ENCODE assay signal across 35 cellular contexts in the genomic region with DNA sequence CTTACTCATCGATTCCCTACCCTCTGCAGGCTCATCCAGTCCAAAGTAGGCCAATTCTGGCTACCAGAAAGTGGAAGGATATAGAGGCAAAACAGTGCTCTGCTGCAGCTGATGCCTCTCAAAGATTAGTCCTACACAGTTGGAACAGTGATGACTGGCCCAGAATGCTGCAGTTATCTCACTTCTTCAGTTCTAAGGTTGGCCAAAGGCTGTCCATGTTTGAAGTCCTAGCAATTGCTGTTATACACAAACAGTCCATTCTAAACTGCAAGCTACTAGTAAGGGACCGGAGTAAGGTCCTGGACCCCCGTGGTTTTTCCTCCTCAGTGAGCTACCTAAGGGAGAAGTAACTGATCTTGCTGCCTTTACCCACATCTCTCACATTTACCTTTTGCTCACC.
A peak's percentile ranks its signal among the peaks of the same experiment; 100 is the strongest.
DNase-seq lines count a peak whose midpoint lies in the region; ATAC-seq, FAIRE-seq and TF ChIP-seq lines count a peak whose summit lies in the region.
"Had no signal": no experiment of that assay in that cellular context is flagged by ENCODE, and none has a peak within 500 bp of the region (broad histone marks: within the 10 kb centered on the region; RNA-seq: fewer than 3 reads in every experiment).

No MANE protein-coding gene starts in this region.

- WGBS in HepG2 (ENCODE audit: low lambda C conversion rate), result 88% methylated on average over 3 of the region's 3 CpGs
- WGBS in right lobe of liver (ENCODE audit: insufficient coverage, low coverage, low lambda C conversion rate, missing lambda C conversion rate), result 86% methylated on average over 3 of the region's 3 CpGs
- 7% methylated on average over 3 of the region's 3 CpGs for WGBS in K562 (ENCODE audit: insufficient coverage, low coverage, missing lambda C conversion rate)

- H3K27ac ChIP-seq in HepG2 (ENCODE audit: extremely low read length, insufficient read depth, low read length) (peak overlapping the region; percentile 27), right lobe of liver (no peak overlapping the region), K562 (ENCODE audit: extremely low read depth, low read depth, low read length) (no peak overlapping the region)
- H3K27ac ChIP-seq: 22Rv1; BLaER1; BLaER1 treated with 17β-estradiol and CSF1 and Interleukin-3, amounts not matched to agents 10 nM and 100 nM; C4-2B had no signal

- intact Hi-C loops in HepG2 (cut with micrococcal nuclease; ENCODE audit: unreplicated experiment) (no loop called here), right lobe of liver (cut with DNase I) (no loop called here), K562 (cut with micrococcal nuclease) (no loop called here)

- H3K79me2 ChIP-seq in HepG2 (ENCODE audit: insufficient read depth, low read length), result no peaks in the 10 kb centered on the region
- no peaks in the 10 kb centered on the region for H3K79me2 ChIP-seq in K562 (ENCODE audit: control insufficient read depth, insufficient read depth, low read length)

- H3K36me3 Mint-ChIP-seq in neural crest cell (ENCODE audit: low read depth), result no peaks in the 10 kb centered on the region
- H3K36me3 Mint-ChIP-seq: CD14-positive monocyte; CD4-positive, alpha-beta memory T cell; CD4-positive, CD25-positive, alpha-beta regulatory T cell; CD8-positive, alpha-beta memory T cell; CD8-positive, alpha-beta T cell had no signal

- H3K9me3 Mint-ChIP-seq in neural crest cell, result no peaks in the 10 kb centered on the region
- H3K9me3 Mint-ChIP-seq: CD4-positive, alpha-beta memory T cell; CD4-positive, alpha-beta T cell; CD4-positive, CD25-positive, alpha-beta regulatory T cell; CD8-positive, alpha-beta memory T cell; CD8-positive, alpha-beta T cell had no signal

- H3K36me3 ChIP-seq in HepG2 (replicated peaks in 1 of 2; ENCODE audit: control insufficient read depth in 1 of 2, insufficient read depth in 2 of 2, low read length in 2 of 2), result no peaks in the 10 kb centered on the region
- H3K36me3 ChIP-seq in right lobe of liver, result no peaks in the 10 kb centered on the region
- H3K36me3 ChIP-seq in K562 (ENCODE audit: control insufficient read depth, insufficient read depth, low read length), result no peaks in the 10 kb centered on the region
- H3K36me3 ChIP-seq: BE2C; BLaER1; BLaER1 treated with 17β-estradiol and CSF1 and Interleukin-3, amounts not matched to agents 10 nM and 100 nM had no signal

- DNase-seq in HepG2 (ENCODE audit: low spot score) (no peak), right lobe of liver (no peak), K562 (ENCODE audit: extremely low read depth in 1 of 4, low spot score in 3 of 4) (peak in 1 of 4 experiments; percentile 18), neural crest cell (ENCODE audit: low read depth, low spot score) (no peak), cerebellar cortex (ENCODE audit: low spot score) (no peak)
- DNase-seq in activated CD4-positive, alpha-beta T cell treated with anti-CD3 and anti-CD28 coated beads for 48 hours, result no peak
- DNase-seq: 8988T; ACHN; AML-193; BE2C; C1 segment of cervical spinal cord; Caco-2; Calu3; CD4-positive, alpha-beta memory T cell; CD4-positive, alpha-beta T cell; CD4-positive, CD25-positive, alpha-beta regulatory T cell; CD8-positive, alpha-beta memory T cell; CD8-positive, alpha-beta T cell; COR-L47; DMS 273 treated with DMSO at 0.1 percent for 48 hours; DMS153; DMS53; DMS79; DMS79 treated with DMSO at 0.1 percent for 48 hours; DND-41; EL had no signal

- FAIRE-seq in HepG2 (lab: Jason Lieb, UNC), result no peak
- FAIRE-seq in K562 (lab: Jason Lieb, UNC), result peak; percentile 70
- FAIRE-seq: A204.1, A549, D721Med had no signal

- no peaks in the 10 kb centered on the region for H3K9me1 ChIP-seq in K562 (ENCODE audit: control insufficient read depth, insufficient read depth, low read length)

- H3K9ac ChIP-seq in HepG2 (ENCODE audit: insufficient read depth, low read depth, low read length), result no peak overlapping the region
- H3K9ac ChIP-seq in K562 (ENCODE audit: insufficient read depth in 1 of 2, low read depth in 2 of 2, low read length in 2 of 2), result no peak overlapping the region
- H3K9ac ChIP-seq: BLaER1; BLaER1 treated with 17β-estradiol and CSF1 and Interleukin-3, amounts not matched to agents 10 nM and 100 nM had no signal

- H3K4me1 ChIP-seq in HepG2 (ENCODE audit: insufficient read depth, low read length), result peaks cover 57% of the 10 kb centered on the region
- peaks cover 0 to 17% (median 5%) of the 10 kb centered on the region in 4 donors for H3K4me1 ChIP-seq in right lobe of liver
- no peaks in the 10 kb centered on the region for H3K4me1 ChIP-seq in K562 (replicated peaks in 1 of 2; ENCODE audit: control insufficient read depth in 2 of 2, insufficient read depth in 2 of 2, low read length in 2 of 2)
- H3K4me1 ChIP-seq: BLaER1; BLaER1 treated with 17β-estradiol and CSF1 and Interleukin-3, amounts not matched to agents 10 nM and 100 nM had no signal

- TF ChIP-seq CTCF in HepG2 (CRISPR knock-in tag; IDR thresholded peaks at IDR 0.05), result no peak
- no peak for TF ChIP-seq CTCF in right lobe of liver (IDR thresholded peaks at IDR 0.05)
- TF ChIP-seq CTCF in K562 (IDR thresholded peaks at IDR 0.05 in 2 of 3, conservative IDR thresholded peaks at IDR 0.05 in 1 of 3; ENCODE audit: insufficient read depth in 2 of 3, low read depth in 1 of 3, low read length in 3 of 3), result no peak
- TF ChIP-seq CTCF in neural crest cell (conservative IDR thresholded peaks at IDR 0.05), result no peak

- no peak; the same call in 2 of the 3 replicates for ATAC-seq in HepG2
- ATAC-seq in right lobe of liver, result no peak
- peak; percentile 69 for ATAC-seq in K562
- ATAC-seq: A549; CD8-positive, alpha-beta T cell had no signal

- H2AFZ ChIP-seq in HepG2 (ENCODE audit: low read length) (no peak overlapping the region), K562 (ENCODE audit: low read depth, low read length) (peak overlapping the region; percentile 55; the same call in 1 of the 2 replicates)

- BruUV-seq in HepG2 (replicated peaks; lab: Mats Ljungman, UMichigan) (no TSS peak), K562 (replicated peaks; lab: Mats Ljungman, UMichigan) (no TSS peak)

- CTCF ChIA-PET in HepG2 (lab: Yijun Ruan, JAX; ENCODE audit: low intra/inter-chr PET ratio, low total read pairs), result no interaction called here
- CTCF ChIA-PET in K562 (lab: Yijun Ruan, JAX; ENCODE audit: low intra/inter-chr PET ratio), result no interaction called here

- no peak for TF ChIP-seq EP300 in HepG2 (IDR thresholded peaks at IDR 0.05; ENCODE audit: low read depth in 2 of 2, low read length in 2 of 2)
- no peak for TF ChIP-seq EP300 in HepG2 (CRISPR knock-in tag; IDR thresholded peaks at IDR 0.05; ENCODE audit: borderline replicate concordance)
- TF ChIP-seq EP300 in K562 (IDR thresholded peaks at IDR 0.05; ENCODE audit: low read length), result no peak

- H3K4me3 ChIP-seq in HepG2 (replicated peaks in 1 of 3; ENCODE audit: insufficient read depth in 1 of 3, low read depth in 2 of 3, low read length in 3 of 3) (no peak overlapping the region), right lobe of liver (no peak overlapping the region), K562 (no peak overlapping the region)
- H3K4me3 ChIP-seq: A549; BLaER1; BLaER1 treated with 17β-estradiol and CSF1 and Interleukin-3, amounts not matched to agents 10 nM and 100 nM had no signal

- H3K4me2 ChIP-seq in HepG2 (ENCODE audit: low read depth, low read length) (no peak overlapping the region), K562 (ENCODE audit: insufficient read depth, low read length) (no peak overlapping the region)
- H3K4me2 ChIP-seq: A549; BLaER1; BLaER1 treated with 17β-estradiol and CSF1 and Interleukin-3, amounts not matched to agents 10 nM and 100 nM had no signal

- H3K27me3 ChIP-seq in HepG2 (ENCODE audit: control insufficient read depth in 1 of 2, insufficient read depth in 2 of 2, low read length in 2 of 2) (no peaks in the 10 kb centered on the region), right lobe of liver (no peaks in the 10 kb centered on the region), K562 (ENCODE audit: control insufficient read depth in 2 of 2, insufficient read depth in 2 of 2, low read length in 2 of 2) (0 out of 5 replicates have a peak, but pooled peaks cover 0 to 4% of the 10 kb centered on the region in 2 experiments)
- H3K27me3 ChIP-seq: BE2C; BLaER1; BLaER1 treated with 17β-estradiol and CSF1 and Interleukin-3, amounts not matched to agents 10 nM and 100 nM had no signal

- H3K4me3 Mint-ChIP-seq in neural crest cell, result no peak overlapping the region
- H3K4me3 Mint-ChIP-seq: B cell; CD14-positive monocyte; CD4-positive, alpha-beta memory T cell; CD4-positive, alpha-beta T cell; CD4-positive, CD25-positive, alpha-beta regulatory T cell; CD8-positive, alpha-beta memory T cell; CD8-positive, alpha-beta T cell had no signal

- no peak for TF ChIP-seq POLR2A in HepG2 (IDR thresholded peaks at IDR 0.05; ENCODE audit: insufficient read depth in 1 of 2, low read depth in 2 of 2, low read length in 2 of 2)
- TF ChIP-seq POLR2A in right lobe of liver (IDR thresholded peaks at IDR 0.05), result no peak
- no peak for TF ChIP-seq POLR2A in K562 (conservative IDR thresholded peaks at IDR 0.05)

- H3K4me1 Mint-ChIP-seq in neural crest cell, result peaks cover 44% of the 10 kb centered on the region
- H3K4me1 Mint-ChIP-seq: B cell; CD4-positive, alpha-beta memory T cell; CD4-positive, CD25-positive, alpha-beta regulatory T cell had no signal

- in situ Hi-C loops in HepG2 (cut with HindIII; ENCODE audit: extremely low pct_ligation_motif_present, low pct_unique_long_range_greater_than_20kb) (no loop called here), K562 (cut with MboI) (no loop called here)

- no peaks in the 10 kb centered on the region for H4K20me1 ChIP-seq in HepG2 (ENCODE audit: insufficient read depth, low read length)
- H4K20me1 ChIP-seq in K562 (replicated peaks; ENCODE audit: control insufficient read depth, insufficient read depth, low read length), result no peaks in the 10 kb centered on the region
- H4K20me1 ChIP-seq: BLaER1; BLaER1 treated with 17β-estradiol and CSF1 and Interleukin-3, amounts not matched to agents 10 nM and 100 nM had no signal

- TF ChIP-seq RAD21 in HepG2 (CRISPR knock-in tag; IDR thresholded peaks at IDR 0.05), result no peak
- TF ChIP-seq RAD21 in K562 (CRISPR knock-in tag; conservative IDR thresholded peaks at IDR 0.05 in 1 of 2, IDR thresholded peaks at IDR 0.05 in 1 of 2), result no peak

- H3K27me3 Mint-ChIP-seq in neural crest cell (ENCODE audit: low read depth), result peaks cover 18% of the 10 kb centered on the region
- H3K27me3 Mint-ChIP-seq: CD4-positive, alpha-beta T cell; CD4-positive, CD25-positive, alpha-beta regulatory T cell had no signal

- peak overlapping the region; percentile 90 for H3K27ac Mint-ChIP-seq in neural crest cell (ENCODE audit: unreplicated experiment)
- H3K27ac Mint-ChIP-seq: B cell; CD14-positive monocyte; CD4-positive, alpha-beta memory T cell; CD4-positive, alpha-beta T cell; CD4-positive, CD25-positive, alpha-beta regulatory T cell; CD8-positive, alpha-beta memory T cell; CD8-positive, alpha-beta T cell had no signal

- H3K9me3 ChIP-seq in HepG2 (ENCODE audit: low read length) (no peaks in the 10 kb centered on the region), right lobe of liver (no peaks in the 10 kb centered on the region), K562 (replicated peaks; ENCODE audit: control insufficient read depth, insufficient read depth, low read depth, low read length) (no peaks in the 10 kb centered on the region)
- H3K9me3 ChIP-seq: A549; BLaER1; BLaER1 treated with 17β-estradiol and CSF1 and Interleukin-3, amounts not matched to agents 10 nM and 100 nM; Caco-2 had no signal

- POLR2A ChIA-PET in HepG2 (lab: Yijun Ruan, JAX), result no interaction called here
- POLR2A ChIA-PET in K562 (lab: Yijun Ruan, JAX), result interaction anchor here (0.6 to 0.9 kb wide), 2 partner anchors 15 to 24 kb away, joined by 3 to 4 read pairs; no protein-coding TSS in a partner anchor
